15 cellular contexts compared by ENCODE assay signal in the genomic region with DNA sequence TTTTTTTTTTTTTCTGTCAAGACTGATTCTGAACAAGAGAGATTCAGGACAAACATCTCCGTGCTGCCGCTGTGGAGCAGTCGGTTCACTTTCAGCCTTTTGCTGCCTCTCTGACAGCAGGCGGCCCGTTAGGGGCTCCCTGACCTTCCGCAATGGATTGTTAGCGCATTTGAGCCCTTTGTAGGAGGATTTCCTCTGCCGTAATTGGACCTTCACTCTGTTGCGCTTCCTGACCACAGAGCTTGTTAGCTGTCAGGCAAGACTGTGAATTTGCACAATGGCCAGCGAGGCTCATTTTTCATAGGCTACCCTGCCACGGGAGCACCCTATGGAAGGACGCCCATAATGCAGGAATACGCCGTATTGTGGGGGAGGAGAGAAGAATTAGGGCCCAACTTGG.
DNase-seq lines count a peak whose midpoint lies in the region; ATAC-seq and TF ChIP-seq lines count a peak whose summit lies in the region.
"Had no signal": no experiment of that assay in that cellular context is flagged by ENCODE, and none has a peak within 500 bp of the region (broad histone marks: within the 10 kb centered on the region; RNA-seq: fewer than 3 reads in every experiment).

No MANE protein-coding gene starts in this region.

- H3K27ac Mint-ChIP-seq in brain (peak overlapping the region; percentile 44 to 92 (median 79)), type B pancreatic cell (no peak overlapping the region)
- no peak overlapping the region for H3K27ac Mint-ChIP-seq in stimulated activated naive CD8-positive, alpha-beta T cell treated with anti-CD3 and anti-CD28 coated beads, Interleukin-15, amount 100 ng/mL, for 72 hours
- H3K27ac Mint-ChIP-seq: CD8-positive, alpha-beta T cell had no signal

- no peak for ATAC-seq in PC-3
- no peak for ATAC-seq in stimulated activated naive CD8-positive, alpha-beta T cell treated with anti-CD3 and anti-CD28 coated beads, Interleukin-15, amount 100 ng/mL, for 72 hours
- ATAC-seq: CD8-positive, alpha-beta T cell; HCT116; SK-N-SH treated with all-trans-retinoic acid at 6 μM for 48 hours had no signal

- H3K27ac ChIP-seq in PC-3 (ENCODE audit: low read length): peak overlapping the region; percentile 79; the same call in 1 of the 2 replicates
- no peak overlapping the region for H3K27ac ChIP-seq in mesenchymal stem cell (ENCODE audit: low read length, poor library complexity, severe bottlenecking)
- H3K27ac ChIP-seq: Peyer's patch had no signal

- H2BK12ac ChIP-seq in mesenchymal stem cell (ENCODE audit: low read length in 2 of 2): no peak overlapping the region

- H3K4me1 ChIP-seq in PC-3 (ENCODE audit: insufficient read depth, low read length) (peaks cover 39% of the 10 kb centered on the region), mesenchymal stem cell (ENCODE audit: control insufficient read depth, insufficient read depth, low read depth, low read length) (peaks cover 23% of the 10 kb centered on the region)
- H3K4me1 ChIP-seq: Peyer's patch had no signal

- no peak overlapping the region for H3K14ac ChIP-seq in mesenchymal stem cell (ENCODE audit: low read length in 2 of 2)

- H3K36me3 ChIP-seq in PC-3 (ENCODE audit: low read depth, low read length): no peaks in the 10 kb centered on the region
- H3K36me3 ChIP-seq in mesenchymal stem cell (ENCODE audit: control insufficient read depth in 1 of 2, insufficient read depth in 2 of 2, low read depth in 1 of 2, low read length in 2 of 2): no peaks in the 10 kb centered on the region
- H3K36me3 ChIP-seq: Peyer's patch had no signal

- no peak overlapping the region for H3K23ac ChIP-seq in mesenchymal stem cell (ENCODE audit: low read length in 2 of 2)

- no peaks in the 10 kb centered on the region for H3F3A ChIP-seq in PC-3 (ENCODE audit: low read length, unreplicated experiment)

- H2AK5ac ChIP-seq in mesenchymal stem cell (ENCODE audit: low read length, severe bottlenecking): no peak overlapping the region

- peak overlapping the region; percentile 16 for H4K91ac ChIP-seq in mesenchymal stem cell (ENCODE audit: low read length)

- CTCF ChIA-PET in PC-3 (lab: Charles Lee): no interaction called here

- H3K9me3 ChIP-seq in PC-3 (ENCODE audit: low read length) (0 out of 2 replicates have a peak, but pooled peaks cover 4% of the 10 kb centered on the region), mesenchymal stem cell (ENCODE audit: control insufficient read depth, low read length) (peaks cover 6% of the 10 kb centered on the region)

- H3K27me3 ChIP-seq in PC-3 (ENCODE audit: low read length) (no peaks in the 10 kb centered on the region), mesenchymal stem cell (ENCODE audit: control insufficient read depth in 1 of 2, insufficient read depth in 1 of 2, low read length in 2 of 2) (peaks cover 0 to 22% of the 10 kb centered on the region in 2 experiments)
- H3K27me3 ChIP-seq: Peyer's patch had no signal

- no TSS peak for BruUV-seq in PC-3 (replicated peaks; lab: Mats Ljungman, UMichigan)

- H4K8ac ChIP-seq in mesenchymal stem cell (ENCODE audit: low read length): no peak overlapping the region

- no peak overlapping the region for H2AFZ ChIP-seq in PC-3 (ENCODE audit: low read length)
- H2AFZ ChIP-seq in mesenchymal stem cell (ENCODE audit: low read depth, low read length): no peak overlapping the region

- H3K79me1 ChIP-seq in mesenchymal stem cell (replicated peaks; ENCODE audit: low read length, poor library complexity, severe bottlenecking): no peaks in the 10 kb centered on the region

- H3K27me3 Mint-ChIP-seq in brain (peaks cover 10% of the 10 kb centered on the region), type B pancreatic cell (peaks cover 34% of the 10 kb centered on the region)
- peaks cover 77% of the 10 kb centered on the region for H3K27me3 Mint-ChIP-seq in stimulated activated naive CD8-positive, alpha-beta T cell treated with anti-CD3 and anti-CD28 coated beads, Interleukin-15, amount 100 ng/mL, for 72 hours

- no peak overlapping the region for H2BK15ac ChIP-seq in mesenchymal stem cell (ENCODE audit: low read depth, poor library complexity, severe bottlenecking)

- H3K18ac ChIP-seq in mesenchymal stem cell (ENCODE audit: low read depth in 1 of 2, low read length in 2 of 2): no peak overlapping the region

- H3K4me3 ChIP-seq in PC-3 (ENCODE audit: low read length) (no peak overlapping the region), mesenchymal stem cell (ENCODE audit: insufficient read depth in 1 of 2, low read depth in 1 of 2, low read length in 2 of 2) (no peak overlapping the region)
- H3K4me3 ChIP-seq: Peyer's patch had no signal

- H3K4me1 Mint-ChIP-seq in brain (peaks cover 29% of the 10 kb centered on the region), type B pancreatic cell (ENCODE audit: unreplicated experiment) (peaks cover 14% of the 10 kb centered on the region)
- H3K4me1 Mint-ChIP-seq in stimulated activated naive CD8-positive, alpha-beta T cell treated with anti-CD3 and anti-CD28 coated beads, Interleukin-15, amount 100 ng/mL, for 72 hours: no peaks in the 10 kb centered on the region

- no peaks in the 10 kb centered on the region for H4K20me1 ChIP-seq in PC-3 (ENCODE audit: low read length)

- H3K9me3 Mint-ChIP-seq in brain: peaks cover 12 to 21% (median 14%) of the 10 kb centered on the region in 5 experiments
- peaks cover 11% of the 10 kb centered on the region for H3K9me3 Mint-ChIP-seq in type B pancreatic cell
- peaks cover 11 to 16% of the 10 kb centered on the region in 2 donors for H3K9me3 Mint-ChIP-seq in stimulated activated naive CD8-positive, alpha-beta T cell treated with anti-CD3 and anti-CD28 coated beads, Interleukin-15, amount 100 ng/mL, for 72 hours

- no peak overlapping the region for H3K4me2 ChIP-seq in PC-3 (ENCODE audit: low read length)
- no peak overlapping the region for H3K4me2 ChIP-seq in mesenchymal stem cell (ENCODE audit: low read length, poor library complexity, severe bottlenecking)

- POLR2A ChIA-PET in PC-3 (lab: Charles Lee; ENCODE audit: unreplicated experiment): no interaction called here

- H3K4ac ChIP-seq in mesenchymal stem cell (ENCODE audit: low read depth in 1 of 2, low read length in 2 of 2): no peak overlapping the region

- DNase-seq in PC-3 (no peak), mesenchymal stem cell (no peak), type B pancreatic cell (ENCODE audit: extremely low spot score, unreplicated experiment) (no peak), NCI-H1930 (lab: John Stamatoyannopoulos, UW) (no peak), HCEC 1CT (no peak)
- DNase-seq in stimulated activated naive CD8-positive, alpha-beta T cell treated with anti-CD3 and anti-CD28 coated beads, Interleukin-15, amount 100 ng/mL, for 72 hours: no peak
- DNase-seq: CD8-positive, alpha-beta T cell; NCI-H1436 treated with DMSO at 0.1 percent for 48 hours; NCI-H446; NCI-H774; Peyer's patch; SHP77 had no signal

- intact Hi-C loops in PC-3 (cut with micrococcal nuclease): loop anchor here (5.0 to 10.0 kb wide), 2 partner anchors 72 to 275 kb away; no protein-coding TSS in a partner anchor

- 0 out of 2 replicates have a peak overlapping the region, but pooled peaks have one; percentile 33 for H3K9ac ChIP-seq in PC-3 (ENCODE audit: low read length)
- no peak overlapping the region for H3K9ac ChIP-seq in mesenchymal stem cell (ENCODE audit: low read length)

- TF ChIP-seq CTCF in PC-3 (conservative IDR thresholded peaks at IDR 0.05; ENCODE audit: low read depth, low read length): no peak
- TF ChIP-seq CTCF in brain (conservative IDR thresholded peaks at IDR 0.05): no peak
- TF ChIP-seq CTCF in type B pancreatic cell (conservative IDR thresholded peaks at IDR 0.05): no peak

- no peak overlapping the region for H2BK5ac ChIP-seq in mesenchymal stem cell (ENCODE audit: low read depth, low read length, poor library complexity, severe bottlenecking)

- 83% methylated on average over 14 of the region's 14 CpGs for WGBS in mesenchymal stem cell

- H2BK120ac ChIP-seq in mesenchymal stem cell (ENCODE audit: low read depth, low read length): no peak overlapping the region

- H3K9me2 ChIP-seq in PC-3 (replicated peaks; ENCODE audit: low read length): no peaks in the 10 kb centered on the region

- H3K4me3 Mint-ChIP-seq in brain: peak overlapping the region; percentile 71 to 82 (median 75)
- peak overlapping the region; percentile 69 for H3K4me3 Mint-ChIP-seq in type B pancreatic cell
- no peak overlapping the region for H3K4me3 Mint-ChIP-seq in stimulated activated naive CD8-positive, alpha-beta T cell treated with anti-CD3 and anti-CD28 coated beads, Interleukin-15, amount 100 ng/mL, for 72 hours
- H3K4me3 Mint-ChIP-seq: CD8-positive, alpha-beta T cell had no signal

- H3K79me2 ChIP-seq in PC-3 (ENCODE audit: low read length): no peaks in the 10 kb centered on the region

- peaks cover 7% of the 10 kb centered on the region for H3K36me3 Mint-ChIP-seq in brain
- peaks cover 4% of the 10 kb centered on the region for H3K36me3 Mint-ChIP-seq in type B pancreatic cell
- H3K36me3 Mint-ChIP-seq: CD8-positive, alpha-beta T cell had no signal

Comparison
In these comparisons a context has a peak if more than half of its experiments do, and no peak if none do; other contexts are left out.
1. H3K27ac Mint-ChIP-seq: peak in brain (5 of 5); none in type B pancreatic cell (single experiment) and stimulated activated naive CD8-positive, alpha-beta T cell treated with anti-CD3 and anti-CD28 coated beads, Interleukin-15, amount 100 ng/mL, for 72 hours (0 of 2).
2. H3K4me3 Mint-ChIP-seq: peak in brain (5 of 5) and type B pancreatic cell (single experiment); none in stimulated activated naive CD8-positive, alpha-beta T cell treated with anti-CD3 and anti-CD28 coated beads, Interleukin-15, amount 100 ng/mL, for 72 hours (0 of 2).